Comparison of ENCODE assay signal across 25 cellular contexts in genomic region chr1:39753132-39754025, GRCh38. TPM values are rescaled to one million over a fixed set of nuclear protein-coding genes. Genes with fewer than 3 reads are reported as not detected.
DNase-seq lines count a peak whose midpoint lies in the region; ATAC-seq and TF ChIP-seq lines count a peak whose summit lies in the region.
"Had no signal": no experiment of that assay in that cellular context is flagged by ENCODE, and none has a peak within 500 bp of the region (broad histone marks: within the 10 kb centered on the region; RNA-seq: fewer than 3 reads in every experiment).

No MANE protein-coding gene starts in this region.

- peaks cover 100% of the 10 kb centered on the region for H3K36me3 ChIP-seq in lower lobe of right lung

- no peak for ATAC-seq in activated CD8-positive, alpha-beta memory T cell treated with anti-CD3 and anti-CD28 coated beads, Interleukin-2, amount 10 ng/mL, durations not matched to agents 7 days and 5 days
- ATAC-seq in HG02885 (IDR thresholded peaks at IDR 0.05; ENCODE audit: poor library complexity, unreplicated experiment) = no peak
- no peak for ATAC-seq in lower lobe of right lung
- ATAC-seq: HepG2 had no signal

- no peaks in the 10 kb centered on the region for H3K4me1 Mint-ChIP-seq in activated CD8-positive, alpha-beta memory T cell treated with anti-CD3 and anti-CD28 coated beads, Interleukin-2, amount 10 ng/mL, durations not matched to agents 7 days and 5 days
- H3K4me1 Mint-ChIP-seq: memory B cell had no signal

- no peak overlapping the region for H3K27ac Mint-ChIP-seq in activated CD8-positive, alpha-beta memory T cell treated with anti-CD3 and anti-CD28 coated beads, Interleukin-2, amount 10 ng/mL, durations not matched to agents 7 days and 5 days
- H3K27ac Mint-ChIP-seq: activated naive CD4-positive, alpha-beta T cell treated with anti-CD3 and anti-CD28 coated beads for 36 hours; memory B cell had no signal

- intact Hi-C loops in lower lobe of right lung (cut with DNase I) = no loop called here

- H3K27ac ChIP-seq in angular gyrus (ENCODE audit: low read depth, low read length) = peak overlapping the region; percentile 88
- no peak overlapping the region for H3K27ac ChIP-seq in lower lobe of right lung
- H3K27ac ChIP-seq: GM23248, HL-60 had no signal

- H3K9me3 Mint-ChIP-seq in activated CD8-positive, alpha-beta memory T cell treated with anti-CD3 and anti-CD28 coated beads, Interleukin-2, amount 10 ng/mL, durations not matched to agents 7 days and 5 days (ENCODE audit: low read depth) = no peaks in the 10 kb centered on the region
- H3K9me3 Mint-ChIP-seq: activated naive CD4-positive, alpha-beta T cell treated with anti-CD3 and anti-CD28 coated beads for 36 hours; memory B cell had no signal

- no peak overlapping the region for H3K4me3 ChIP-seq in lower lobe of right lung
- H3K4me3 ChIP-seq: esophagus squamous epithelium, GM23248, smooth muscle cell had no signal

- H3K27me3 ChIP-seq in lower lobe of right lung (ENCODE audit: low read depth) = no peaks in the 10 kb centered on the region
- H3K27me3 ChIP-seq: esophagus squamous epithelium had no signal

- no peak for TF ChIP-seq CTCF in lower lobe of right lung (IDR thresholded peaks at IDR 0.05)

- CTCF ChIA-PET in activated CD8-positive, alpha-beta memory T cell treated with anti-CD3 and anti-CD28 coated beads, Interleukin-2, amount 10 ng/mL, durations not matched to agents 7 days and 5 days (lab: Charles Lee) = no interaction called here
- CTCF ChIA-PET in HEK293T (lab: Yijun Ruan, JAX) = no interaction called here

- peaks cover 31% of the 10 kb centered on the region for H3K36me3 Mint-ChIP-seq in activated CD8-positive, alpha-beta memory T cell treated with anti-CD3 and anti-CD28 coated beads, Interleukin-2, amount 10 ng/mL, durations not matched to agents 7 days and 5 days

- DNase-seq in activated CD8-positive, alpha-beta memory T cell treated with anti-CD3 and anti-CD28 coated beads for 24 hours = peak; percentile 38
- DNase-seq in activated CD8-positive, alpha-beta memory T cell treated with anti-CD3 and anti-CD28 coated beads, Interleukin-2, amount 10 ng/mL, durations not matched to agents 7 days and 5 days = no peak
- DNase-seq in islet precursor cell (peak; percentile 29), lower lobe of right lung (no peak), HEK293T (ENCODE audit: extremely low spot score) (no peak), NCI-H1694 (lab: John Stamatoyannopoulos, UW) (no peak)
- DNase-seq: activated CD4-positive, CD25-positive, alpha-beta regulatory T cell treated with anti-CD3 and anti-CD28 coated beads, Interleukin-2, amount 50 U/mL, for 72 hours; activated naive CD4-positive, alpha-beta T cell treated with anti-CD3 and anti-CD28 coated beads for 36 hours; activated T-cell treated with anti-CD3 and anti-CD28 coated beads, Interleukin-2, amount 50 U/mL, for 48 hours; COR-L47; effector memory CD4-positive, alpha-beta T cell; esophagus squamous epithelium; NCI-H1417; occipital lobe; retina; SHP77; stimulated activated naive CD4-positive, alpha-beta T cell had no signal

- H3K9me3 ChIP-seq in lower lobe of right lung = no peaks in the 10 kb centered on the region
- H3K9me3 ChIP-seq: esophagus squamous epithelium had no signal

- POLR2A ChIA-PET in HEK293T (lab: Yijun Ruan, JAX) = interaction anchor here (0.6 to 0.9 kb wide), 2 partner anchors 14 to 691 kb away, joined by 3 to 4 read pairs; no protein-coding TSS in a partner anchor

- no peaks in the 10 kb centered on the region for H3K27me3 Mint-ChIP-seq in activated CD8-positive, alpha-beta memory T cell treated with anti-CD3 and anti-CD28 coated beads, Interleukin-2, amount 10 ng/mL, durations not matched to agents 7 days and 5 days
- H3K27me3 Mint-ChIP-seq: memory B cell had no signal

- no peaks in the 10 kb centered on the region for H3K4me1 ChIP-seq in lower lobe of right lung

- H3K4me3 Mint-ChIP-seq in activated CD8-positive, alpha-beta memory T cell treated with anti-CD3 and anti-CD28 coated beads, Interleukin-2, amount 10 ng/mL, durations not matched to agents 7 days and 5 days = no peak overlapping the region
- H3K4me3 Mint-ChIP-seq: activated naive CD4-positive, alpha-beta T cell treated with anti-CD3 and anti-CD28 coated beads for 36 hours; memory B cell had no signal

TF ChIP-seq in HEK293T, 16 proteins besides CTCF, POLR2A, EP300 and RAD21:
- no peak for TF ChIP-seq FOXA1 (IDR thresholded peaks at IDR 0.05)
- TF ChIP-seq ARNT (IDR thresholded peaks at IDR 0.05) = no peak
- TF ChIP-seq HDGF (IDR thresholded peaks at IDR 0.05; ENCODE audit: borderline replicate concordance) = no peak
- TF ChIP-seq BHLHE40 (IDR thresholded peaks at IDR 0.05; ENCODE audit: borderline replicate concordance) = no peak
- no peak for TF ChIP-seq FOXM1 (IDR thresholded peaks at IDR 0.05; ENCODE audit: borderline replicate concordance)
- no peak for TF ChIP-seq ELF4 (IDR thresholded peaks at IDR 0.05)
- no peak for TF ChIP-seq CTBP1 (IDR thresholded peaks at IDR 0.05; ENCODE audit: borderline replicate concordance)
- no peak for TF ChIP-seq FOXK2 (IDR thresholded peaks at IDR 0.05)
- TF ChIP-seq ZNF384 (IDR thresholded peaks at IDR 0.05) = no peak
- TF ChIP-seq SUZ12 (IDR thresholded peaks at IDR 0.05) = no peak

RNA-seq across cellular contexts. Expression of gene PPIE, which starts 14.7 kb away (rescaled TPM):
- 10 to 100 TPM; 67.4 to 69.5 TPM for total RNA-seq in activated CD8-positive, alpha-beta memory T cell treated with anti-CD3 and anti-CD28 coated beads, Interleukin-2, amount 10 ng/mL, durations not matched to agents 7 days and 5 days
- 34.6 TPM for total RNA-seq in lower lobe of right lung

RNA-seq across cellular contexts. Expression of gene OXCT2, which starts 17.8 kb away (rescaled TPM):
- total RNA-seq in activated CD8-positive, alpha-beta memory T cell treated with anti-CD3 and anti-CD28 coated beads, Interleukin-2, amount 10 ng/mL, durations not matched to agents 7 days and 5 days = 1 to 10 TPM in 1 of 2 experiments, under 1 TPM in 1; 0.82 to 1.0 TPM
- 0.47 TPM for total RNA-seq in lower lobe of right lung
- total RNA-seq: A172, smooth muscle cell had no signal

RNA-seq across cellular contexts. Expression of gene BMP8B, which starts 35.3 kb away (rescaled TPM):
- under 1 TPM; 0.47 to 0.61 TPM for total RNA-seq in activated CD8-positive, alpha-beta memory T cell treated with anti-CD3 and anti-CD28 coated beads, Interleukin-2, amount 10 ng/mL, durations not matched to agents 7 days and 5 days
- total RNA-seq in lower lobe of right lung = 1.7 TPM
- total RNA-seq: GM23248, smooth muscle cell had no signal

Comparison
In these comparisons a context has a peak if more than half of its experiments do, and no peak if none do; other contexts are left out.
1. DNase-seq: peak in activated CD8-positive, alpha-beta memory T cell treated with anti-CD3 and anti-CD28 coated beads for 24 hours (single experiment) and islet precursor cell (single experiment); none in activated CD8-positive, alpha-beta memory T cell treated with anti-CD3 and anti-CD28 coated beads, Interleukin-2, amount 10 ng/mL, durations not matched to agents 7 days and 5 days (single experiment), lower lobe of right lung (single experiment), HEK293T (single experiment) and NCI-H1694 (single experiment).